Comparison of ENCODE assay signal across 8 cellular contexts in genomic region chr9:35748858-35749514, GRCh38. TPM values are rescaled to one million over a fixed set of nuclear protein-coding genes. Genes with fewer than 3 reads are reported as not detected.
DNase-seq lines count a peak whose midpoint lies in the region; ATAC-seq and TF ChIP-seq lines count a peak whose summit lies in the region.

TSS of gene GBA2 (minus strand) at chr9:35749228. CDS start at chr9:35748704, 524 bp downstream.
TSS of gene RGP1 (plus strand) at chr9:35749287. CDS start at chr9:35749756, 469 bp downstream.

- H3K27ac ChIP-seq in HUES6 (ENCODE audit: low read depth, low read length) = peak within 1 kb of the TSS; percentile 40; the same call in 1 of the 2 replicates

- no peak for TF ChIP-seq CTCF in fibroblast of mammary gland (conservative IDR thresholded peaks at IDR 0.05; ENCODE audit: control insufficient read depth, insufficient read depth, low read depth, low read length)

- H3K27me3 Mint-ChIP-seq in naive B cell = no peaks in the 10 kb centered on the region

- H3K9me3 ChIP-seq in HUES6 (ENCODE audit: control insufficient read depth, insufficient read depth, low read depth, low read length) = no peaks in the 10 kb centered on the region

- peaks cover 48% of the 10 kb centered on the region for H3K36me3 ChIP-seq in HUES6 (ENCODE audit: control insufficient read depth, insufficient read depth, low read length)

- H3K4me1 ChIP-seq in HUES6 (ENCODE audit: control insufficient read depth, insufficient read depth, low read length) = peaks cover 18% of the 10 kb centered on the region

- H3K4me3 ChIP-seq in HUES6 (ENCODE audit: low read depth, low read length) = peak within 1 kb of the TSS; percentile 80
- H3K4me3 ChIP-seq in fibroblast of mammary gland (ENCODE audit: control insufficient read depth, low read depth, low read length) = peak within 1 kb of the TSS; percentile 83

- H3K27ac Mint-ChIP-seq in naive B cell = peak within 1 kb of the TSS; percentile 91 to 96 (median 94)

- H3K27me3 ChIP-seq in HUES6 (ENCODE audit: control insufficient read depth, insufficient read depth, low read length) = no peaks in the 10 kb centered on the region

- peak within 1 kb of the TSS; percentile 91 to 98 (median 97) for H3K4me3 Mint-ChIP-seq in naive B cell

- peak within 1 kb of the TSS; percentile 76 for H3K9ac ChIP-seq in HUES6 (ENCODE audit: low read length)

- ATAC-seq in GM21447 (IDR thresholded peaks at IDR 0.05; ENCODE audit: unreplicated experiment) (peak; percentile 63), naive B cell (ENCODE audit: low read depth in 2 of 2) (peak; percentile 82 to 84)

- H3K9me3 Mint-ChIP-seq in naive B cell = no peaks in the 10 kb centered on the region

- H3K4me1 Mint-ChIP-seq in naive B cell = peaks cover 54 to 55% (median 54%) of the 10 kb centered on the region in 3 donors

- H3K36me3 Mint-ChIP-seq in naive B cell = peaks cover 7 to 20% of the 10 kb centered on the region in 2 donors

- DNase-seq in DMS114 treated with DMSO at 0.1 percent for 48 hours (lab: John Stamatoyannopoulos, UW; ENCODE audit: unreplicated experiment) (peak; percentile 29), RKO (ENCODE audit: low spot score) (peak; percentile 75), fibroblast of mammary gland (ENCODE audit: low read depth) (peak; percentile 61), naive B cell (peak; percentile 76), superior temporal gyrus (ENCODE audit: extremely low spot score) (peak; percentile 77)
- DNase-seq in activated effector memory CD4-positive, alpha-beta T cell treated with Interleukin-2 at 50 U/mL for 16 hours = peak; percentile 66

RNA-seq across cellular contexts. Expression of gene GBA2, which starts in this region (rescaled TPM):
- polyA plus RNA-seq in naive B cell (ENCODE audit: low read depth in 6 of 6) = 10 to 100 TPM; 31.7 to 49.1 (median 39.0) TPM

RNA-seq across cellular contexts. Expression of gene RGP1, which starts in this region (rescaled TPM):
- 10 to 100 TPM in 1 of 6 donors, 1 to 10 TPM in 5; 1.9 to 14.2 (median 6.9) TPM for polyA plus RNA-seq in naive B cell (ENCODE audit: low read depth in 6 of 6)

Comparison
In these comparisons a context has a peak if more than half of its experiments do, and no peak if none do; other contexts are left out.
1. Peak in every context shown above with its lines: DNase-seq, ATAC-seq, H3K4me3 ChIP-seq and H3K27ac ChIP-seq.